ENCODE assay signal across 28 cellular contexts in genomic region chr2:221073650-221074049, GRCh38.
"Had no signal": no experiment of that assay in that cellular context is flagged by ENCODE, and none has a peak within 500 bp of the region (broad histone marks: within the 10 kb centered on the region; RNA-seq: fewer than 3 reads in every experiment).

No MANE protein-coding gene starts in this region.

- FAIRE-seq: astrocyte, K562 had no signal

- ATAC-seq: activated naive CD4-positive, alpha-beta T cell treated with anti-CD3 and anti-CD28 coated beads, Interleukin-2, amount 50 U/mL, for 72 hours; activated T-cell treated with anti-CD3 and anti-CD28 coated beads, Interleukin-2, amount 50 U/mL, for 4 hours; body of pancreas; K562; Panc1; SK-N-SH treated with all-trans-retinoic acid at 6 μM for 48 hours had no signal

- H3K4me1 ChIP-seq: adrenal gland, body of pancreas had no signal

- H3K27me3 ChIP-seq: adrenal gland, body of pancreas had no signal

- H3K27ac ChIP-seq: adrenal gland, body of pancreas, VCaP had no signal

- H3K9me3 ChIP-seq: adrenal gland had no signal

- DNase-seq: activated B cell treated with CpG ODN at 0.5 μM for 24 hours; activated CD4-positive, alpha-beta memory T cell treated with anti-CD3 and anti-CD28 coated beads for 36 hours; activated CD4-positive, alpha-beta T cell treated with anti-CD3 and anti-CD28 coated beads for 4 hours; activated CD4-positive, alpha-beta T cell treated with anti-CD3 and anti-CD28 coated beads, Interleukin-2, amount 50 U/mL, for 1 hour; activated CD4-positive, CD25-positive, alpha-beta regulatory T cell treated with anti-CD3 and anti-CD28 coated beads, Interleukin-2, amount 50 U/mL, for 72 hours; activated CD8-positive, alpha-beta memory T cell treated with anti-CD3 and anti-CD28 coated beads, Interleukin-2, amount 50 U/mL, for 4 hours; activated gamma-delta T cell treated with Interleukin-2 at 50 U/mL for 16 hours; activated naive CD4-positive, alpha-beta T cell treated with anti-CD3 and anti-CD28 coated beads for 36 hours; activated T-cell treated with anti-CD3 and anti-CD28 coated beads for 4 hours; activated T-cell treated with anti-CD3 and anti-CD28 coated beads, Interleukin-2, amount 50 U/mL, for 4 hours; adrenal gland; body of pancreas; NCI-H1105; NCI-H1417 treated with DMSO at 0.1 percent for 48 hours; NCI-H187 treated with DMSO at 0.1 percent for 48 hours; NCI-H2081; NCI-H345; SIG-M5; SW 1271; T-helper 1 cell; T-helper 2 cell; T-helper 9 cell had no signal

- H3K4me3 ChIP-seq: adrenal gland, body of pancreas, K562 had no signal

- H3K36me3 ChIP-seq: adrenal gland had no signal
